ENCODE assay signal across 13 cellular contexts in the genomic region with DNA sequence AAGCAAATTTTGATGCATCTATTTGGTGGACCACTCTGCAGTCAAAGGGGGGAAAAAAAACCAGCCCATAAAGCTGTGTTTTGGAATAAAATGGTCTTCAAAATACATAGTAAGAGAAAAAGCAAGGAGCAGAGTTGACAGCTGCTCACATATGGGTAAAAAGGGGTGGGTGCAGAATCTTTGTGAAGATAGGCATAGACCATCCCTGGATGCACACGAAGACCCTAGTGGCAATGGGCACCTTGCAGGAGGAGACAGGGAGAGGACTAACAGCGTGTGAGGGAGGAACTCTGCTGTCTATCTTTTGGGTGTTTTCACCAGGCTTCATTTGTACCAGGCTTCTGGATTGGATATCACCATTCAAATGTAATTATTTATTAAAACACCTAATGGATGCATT.
"Had no signal": no experiment of that assay in that cellular context is flagged by ENCODE, and none has a peak within 500 bp of the region (broad histone marks: within the 10 kb centered on the region; RNA-seq: fewer than 3 reads in every experiment).

No MANE protein-coding gene starts in this region.

- H3K9me3 Mint-ChIP-seq: activated CD4-positive, alpha-beta T cell treated with anti-CD3 and anti-CD28 coated beads, Interleukin-2, amount 10 ng/mL, durations not matched to agents 7 days and 5 days; activated naive CD8-positive, alpha-beta T cell treated with anti-CD3 and anti-CD28 coated beads, Interleukin-2, amount 50 U/mL, for 24 hours; endodermal cell; naive B cell; T-helper 1 cell treated with Interleukin-12 subunit alpha and Interleukin-12 subunit beta and Interleukin-4 antibody, amounts not matched to agents 30 μg/mL and 1 μg/mL, for 36 hours had no signal

- H3K4me1 Mint-ChIP-seq: activated CD4-positive, alpha-beta T cell treated with anti-CD3 and anti-CD28 coated beads, Interleukin-2, amount 10 ng/mL, durations not matched to agents 7 days and 5 days; activated naive CD8-positive, alpha-beta T cell treated with anti-CD3 and anti-CD28 coated beads, Interleukin-2, amount 50 U/mL, for 24 hours had no signal

- H3K27me3 ChIP-seq: ascending aorta, stomach, testis had no signal

- ATAC-seq: activated naive CD8-positive, alpha-beta T cell treated with anti-CD3 and anti-CD28 coated beads, Interleukin-2, amount 50 U/mL, for 24 hours had no signal

- DNase-seq: activated CD4-positive, alpha-beta T cell treated with anti-CD3 and anti-CD28 coated beads, Interleukin-2, amount 10 ng/mL, durations not matched to agents 7 days and 5 days; activated naive CD4-positive, alpha-beta T cell treated with Interleukin-2 at 50 U/mL for 16 hours; activated naive CD8-positive, alpha-beta T cell treated with anti-CD3 and anti-CD28 coated beads, Interleukin-2, amount 50 U/mL, for 24 hours; left colon; naive B cell; retina; stimulated activated CD4-positive, alpha-beta T cell treated with anti-CD3 and anti-CD28 coated beads, Interleukin-2, amount 100 ng/mL, for 48 hours; stomach; testis had no signal

- H3K27ac ChIP-seq: ascending aorta, stomach, testis had no signal

- H3K4me3 ChIP-seq: ascending aorta, stomach, testis had no signal

- FAIRE-seq: islet of Langerhans had no signal

- H3K27me3 Mint-ChIP-seq: activated CD4-positive, alpha-beta T cell treated with anti-CD3 and anti-CD28 coated beads, Interleukin-2, amount 10 ng/mL, durations not matched to agents 7 days and 5 days; activated naive CD8-positive, alpha-beta T cell treated with anti-CD3 and anti-CD28 coated beads, Interleukin-2, amount 50 U/mL, for 24 hours; naive B cell had no signal

- H3K4me1 ChIP-seq: ascending aorta, testis had no signal

- H3K9me3 ChIP-seq: ascending aorta, stomach, testis had no signal

- H3K4me3 Mint-ChIP-seq: activated CD4-positive, alpha-beta T cell treated with anti-CD3 and anti-CD28 coated beads, Interleukin-2, amount 10 ng/mL, durations not matched to agents 7 days and 5 days; activated naive CD8-positive, alpha-beta T cell treated with anti-CD3 and anti-CD28 coated beads, Interleukin-2, amount 50 U/mL, for 24 hours; endodermal cell; naive B cell; T-helper 1 cell treated with Interleukin-12 subunit alpha and Interleukin-12 subunit beta and Interleukin-4 antibody, amounts not matched to agents 30 μg/mL and 1 μg/mL, for 36 hours had no signal

- H3K27ac Mint-ChIP-seq: activated CD4-positive, alpha-beta T cell treated with anti-CD3 and anti-CD28 coated beads, Interleukin-2, amount 10 ng/mL, durations not matched to agents 7 days and 5 days; activated naive CD8-positive, alpha-beta T cell treated with anti-CD3 and anti-CD28 coated beads, Interleukin-2, amount 50 U/mL, for 24 hours; T-helper 1 cell treated with Interleukin-12 subunit alpha and Interleukin-12 subunit beta and Interleukin-4 antibody, amounts not matched to agents 30 μg/mL and 1 μg/mL, for 36 hours had no signal
